9 cellular contexts compared by ENCODE assay signal in the genomic region with DNA sequence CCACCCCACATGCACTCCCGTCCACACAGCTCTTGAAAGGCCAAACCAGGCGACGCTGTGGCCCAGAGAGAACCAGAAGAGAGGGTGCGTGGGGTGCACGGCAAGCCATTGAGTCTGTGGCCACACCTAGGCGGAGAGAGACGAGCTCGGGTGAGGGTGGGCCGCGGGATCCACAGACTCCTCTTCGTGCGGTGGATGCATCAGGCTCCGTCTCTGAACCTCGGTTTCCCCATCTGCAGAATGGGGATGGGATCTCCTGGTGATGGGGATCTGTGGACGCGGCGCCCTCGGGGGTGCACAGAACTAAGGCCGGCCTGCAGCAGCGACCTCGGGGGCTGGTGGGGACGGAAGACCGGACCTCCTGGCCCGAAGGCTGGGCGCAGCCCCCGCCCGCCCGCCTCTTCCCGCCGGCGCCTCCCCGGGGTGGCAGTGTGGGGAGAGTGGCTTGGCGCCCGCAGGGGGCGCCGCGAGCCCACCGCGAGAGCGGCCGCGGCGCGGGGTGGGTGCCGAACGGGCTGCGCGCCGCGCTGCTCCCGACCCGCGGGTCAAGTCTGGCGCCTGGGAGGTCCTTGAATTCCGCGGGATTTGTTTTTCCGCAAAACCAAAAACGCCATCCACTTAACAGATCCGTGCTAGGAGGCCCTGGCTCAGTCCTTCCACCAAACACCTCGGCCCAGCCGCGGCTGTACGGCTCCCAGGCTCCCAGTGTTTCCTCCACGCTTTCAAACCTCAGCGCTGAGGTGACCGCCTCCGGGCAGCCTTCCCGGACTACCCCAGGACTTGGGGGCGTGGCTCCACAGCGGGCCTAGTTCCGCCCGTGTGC. TPM values are rescaled to one million over a fixed set of nuclear protein-coding genes. Genes with fewer than 3 reads are reported as not detected.
A peak's percentile ranks its signal among the peaks of the same experiment; 100 is the strongest.
DNase-seq lines count a peak whose midpoint lies in the region; ATAC-seq, FAIRE-seq and TF ChIP-seq lines count a peak whose summit lies in the region.
"Had no signal": no experiment of that assay in that cellular context is flagged by ENCODE, and none has a peak within 500 bp of the region (broad histone marks: within the 10 kb centered on the region; RNA-seq: fewer than 3 reads in every experiment).

No MANE protein-coding gene starts in this region.

- no peaks in the 10 kb centered on the region for H3K9me3 ChIP-seq in astrocyte (ENCODE audit: insufficient read depth, low read depth, low read length)

- no peaks in the 10 kb centered on the region for H3K36me3 Mint-ChIP-seq in astrocyte (ENCODE audit: low read depth, unreplicated experiment)

- H3K4me2 ChIP-seq in astrocyte (ENCODE audit: low read length), result peak overlapping the region; percentile 93

- H3K9me3 Mint-ChIP-seq in astrocyte (ENCODE audit: unreplicated experiment), result no peaks in the 10 kb centered on the region

- no peak for FAIRE-seq in astrocyte (lab: Jason Lieb, UNC)
- FAIRE-seq: colon had no signal

- DNase-seq in G401 (ENCODE audit: low spot score) (peak; percentile 41), astrocyte (ENCODE audit: low read depth) (no peak), hepatic stellate cell (ENCODE audit: low spot score) (peak; percentile 82), retinal pigment epithelial cell (ENCODE audit: low read depth) (no peak), SHP77 treated with DMSO at 0.1 percent for 48 hours (lab: John Stamatoyannopoulos, UW) (no peak), NCI-H1048 (lab: John Stamatoyannopoulos, UW) (no peak)

- no peaks in the 10 kb centered on the region for H4K20me1 ChIP-seq in astrocyte (ENCODE audit: insufficient read depth, low read length)

- no peak overlapping the region for H3K27ac ChIP-seq in astrocyte (ENCODE audit: low read depth, low read length)

- H3K27ac Mint-ChIP-seq in astrocyte (ENCODE audit: unreplicated experiment), result no peak overlapping the region

- peaks cover 10% of the 10 kb centered on the region for H3K4me1 Mint-ChIP-seq in astrocyte (ENCODE audit: low read depth, unreplicated experiment)

- H2AFZ ChIP-seq in astrocyte (ENCODE audit: low read depth, low read length), result peak overlapping the region; percentile 95

- H3K27me3 Mint-ChIP-seq in astrocyte (ENCODE audit: low read depth, unreplicated experiment), result no peaks in the 10 kb centered on the region

- H3K4me1 ChIP-seq in astrocyte (ENCODE audit: insufficient read depth, low read length), result no peaks in the 10 kb centered on the region

- H3K27me3 ChIP-seq in astrocyte (ENCODE audit: insufficient read depth, low read length), result no peaks in the 10 kb centered on the region

- ATAC-seq in HG03432 (IDR thresholded peaks at IDR 0.05; ENCODE audit: unreplicated experiment) (peak; percentile 64), SK-N-SH treated with all-trans-retinoic acid at 6 μM for 48 hours (peak; percentile 95)

- peak overlapping the region; percentile 83 for H3K4me3 Mint-ChIP-seq in astrocyte (ENCODE audit: unreplicated experiment)

- TF ChIP-seq CTCF in astrocyte (IDR thresholded peaks at IDR 0.05; ENCODE audit: insufficient read depth, low read depth, low read length) (peak; percentile 24), retinal pigment epithelial cell (conservative IDR thresholded peaks at IDR 0.05; ENCODE audit: low read depth, low read length) (no peak)

- H3K79me2 ChIP-seq in astrocyte (ENCODE audit: insufficient read depth, low read length), result no peaks in the 10 kb centered on the region

- H3K4me3 ChIP-seq in astrocyte (ENCODE audit: insufficient read depth, low read depth, low read length), result peak overlapping the region; percentile 65
- peak overlapping the region; percentile 43 for H3K4me3 ChIP-seq in retinal pigment epithelial cell (ENCODE audit: low read length)

- H3K36me3 ChIP-seq in astrocyte (ENCODE audit: insufficient read depth, low read length), result no peaks in the 10 kb centered on the region

- H3K9ac ChIP-seq in astrocyte (ENCODE audit: low read length), result peak overlapping the region; percentile 74

- in situ Hi-C loops in G401 (cut with HindIII; ENCODE audit: low sequenced_read_pairs), result no loop called here

TF ChIP-seq in SK-N-SH treated with all-trans-retinoic acid at 6 μM for 48 hours, 23 proteins besides CTCF, POLR2A, EP300 and RAD21:
- peak; percentile 90 for TF ChIP-seq ZFP3 (CRISPR knock-in tag; IDR thresholded peaks at IDR 0.05)
- 0 out of 2 replicates have a peak, but pooled peaks have one; percentile 24 for TF ChIP-seq GLIS3 (CRISPR knock-in tag; IDR thresholded peaks at IDR 0.05)
- TF ChIP-seq TOX (CRISPR knock-in tag; IDR thresholded peaks at IDR 0.05; ENCODE audit: borderline replicate concordance), result no peak
- TF ChIP-seq ISL1 (CRISPR knock-in tag; IDR thresholded peaks at IDR 0.05), result no peak

RNA-seq across cellular contexts. Expression of gene ADPGK, which starts 13.2 kb away (rescaled TPM):
- 61.4 and 71.7 TPM in 2 replicates for total RNA-seq in G401 (2014; rRNA removed; shearing (Covaris generic))
- 67.3 and 72.1 TPM in 2 replicates for total RNA-seq in astrocyte

Comparison
In these comparisons a context has a peak if more than half of its experiments do, and no peak if none do; other contexts are left out.
1. DNase-seq: peak in G401 (single experiment) and hepatic stellate cell (single experiment); none in astrocyte (single experiment), retinal pigment epithelial cell (single experiment), SHP77 treated with DMSO at 0.1 percent for 48 hours (single experiment) and NCI-H1048 (single experiment).